ENCODE assay signal across 27 cellular contexts in genomic region chr1:4691766-4692405, GRCh38. TPM values are rescaled to one million over a fixed set of nuclear protein-coding genes. Genes with fewer than 3 reads are reported as not detected.
"Had no signal": no experiment of that assay in that cellular context is flagged by ENCODE, and none has a peak within 500 bp of the region (broad histone marks: within the 10 kb centered on the region; RNA-seq: fewer than 3 reads in every experiment).

No MANE protein-coding gene starts in this region.

- FAIRE-seq: HTR-8/SVneo, K562, RCC 7860 had no signal

- H3K27ac ChIP-seq: HL-60, KMS-11, SJSA1, SK-N-MC had no signal

- H3K27me3 ChIP-seq: SJSA1 had no signal

- H3K36me3 ChIP-seq: SJSA1 had no signal

- H3K9ac ChIP-seq: KMS-11 had no signal

- H3K27ac Mint-ChIP-seq: IgD-negative memory B cell had no signal

- DNase-seq: Kasumi-1, MV-4-11, NCI-H1092, NCI-H1105 treated with DMSO at 0.1 percent for 48 hours, NCI-H1417 treated with DMSO at 0.1 percent for 48 hours, NCI-H187, NCI-H2029, NCI-H2081 treated with DMSO at 0.1 percent for 48 hours, NCI-H2171, NCI-H226, NCI-H446, NCI-H510A, NCI-H524 treated with DMSO at 0.1 percent for 48 hours, NCI-H69, NCI-H774, Right ventricle myocardium superior, RPMI8226, SIG-M5 had no signal

- H3K4me1 ChIP-seq: SJSA1 had no signal

- H3K4me3 ChIP-seq: K562, SJSA1, SK-N-MC had no signal

- H3K4me1 Mint-ChIP-seq: IgD-negative memory B cell had no signal

- H3K4me2 ChIP-seq: KMS-11 had no signal

RNA-seq across cellular contexts. Expression of gene AJAP1, which starts 37.5 kb away (rescaled TPM):
- total RNA-seq: K562, MCF 10A, SJSA1 had no signal
- polyA plus RNA-seq: IgD-negative memory B cell, K562 had no signal
